23 cellular contexts compared by ENCODE assay signal in the genomic region with DNA sequence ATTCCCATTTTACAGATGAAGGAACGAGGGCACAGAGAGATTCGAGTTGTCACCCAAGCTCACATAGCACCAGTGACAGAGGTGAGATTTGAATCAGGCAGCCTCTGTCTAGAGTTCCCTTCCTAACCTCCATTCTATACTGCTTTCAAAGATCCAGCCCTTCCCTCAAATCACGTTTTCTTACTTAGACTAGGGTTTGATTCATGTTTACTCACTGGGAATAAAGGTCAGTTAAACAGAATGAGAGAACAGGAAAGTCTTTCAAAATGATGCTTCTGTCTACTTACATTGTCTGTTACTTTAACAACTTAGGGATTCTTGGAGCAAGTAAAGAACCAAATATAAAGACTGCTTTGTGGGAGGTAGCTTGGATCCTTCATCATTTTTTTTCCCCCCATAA.
"Had no signal": no experiment of that assay in that cellular context is flagged by ENCODE, and none has a peak within 500 bp of the region (broad histone marks: within the 10 kb centered on the region; RNA-seq: fewer than 3 reads in every experiment).

No MANE protein-coding gene starts in this region.

- H3K27ac ChIP-seq: coronary artery, dorsolateral prefrontal cortex, esophagus muscularis mucosa, foreskin keratinocyte, gastrocnemius medialis, heart right ventricle, left ventricle myocardium inferior, lower lobe of right lung had no signal

- H3K27me3 ChIP-seq: dorsolateral prefrontal cortex, esophagus muscularis mucosa, foreskin keratinocyte, gastrocnemius medialis, heart right ventricle had no signal

- H3K4me3 Mint-ChIP-seq: naive B cell had no signal

- ATAC-seq: foreskin keratinocyte, gastrocnemius medialis, heart right ventricle, left cardiac atrium, left lobe of liver, lower lobe of right lung had no signal

- H3K27ac Mint-ChIP-seq: naive B cell had no signal

- DNase-seq: dermis blood vessel endothelial cell; dorsolateral prefrontal cortex; effector CD4-positive, alpha-beta T cell; effector memory CD4-positive, alpha-beta T cell; foreskin keratinocyte; gastrocnemius medialis; glutamatergic neuron; head of caudate nucleus; heart right ventricle; hippocampal formation; left cardiac atrium; left ventricle myocardium inferior; lower lobe of right lung; mesenchymal stem cell; midbrain; naive B cell had no signal

- H3K4me3 ChIP-seq: coronary artery, dorsolateral prefrontal cortex, esophagus muscularis mucosa, gastrocnemius medialis, heart right ventricle, left ventricle myocardium inferior, lower lobe of right lung had no signal

- H3K9me3 ChIP-seq: esophagus muscularis mucosa, gastrocnemius medialis, lower lobe of right lung had no signal

- FAIRE-seq: colon, endothelial cell of umbilical vein, islet of Langerhans, keratinocyte had no signal

- H3K9me3 Mint-ChIP-seq: naive B cell had no signal

- H3K27me3 Mint-ChIP-seq: naive B cell had no signal

- H3K4me1 ChIP-seq: foreskin keratinocyte, heart right ventricle, left ventricle myocardium inferior had no signal

- H3K36me3 ChIP-seq: esophagus muscularis mucosa, gastrocnemius medialis, heart right ventricle, left ventricle myocardium inferior, lower lobe of right lung had no signal
